ENCODE assay signal across 13 cellular contexts in genomic region chr1:28811369-28811765, GRCh38. TPM values are rescaled to one million over a fixed set of nuclear protein-coding genes. Genes with fewer than 3 reads are reported as not detected.
DNase-seq lines count a peak whose midpoint lies in the region; ATAC-seq and TF ChIP-seq lines count a peak whose summit lies in the region.
"Had no signal": no experiment of that assay in that cellular context is flagged by ENCODE, and none has a peak within 500 bp of the region (broad histone marks: within the 10 kb centered on the region; RNA-seq: fewer than 3 reads in every experiment).

No MANE protein-coding gene starts in this region.

- no peak overlapping the region for H3K9ac ChIP-seq in H9 (ENCODE audit: extremely low read depth, insufficient read length, low read length)
- no peak overlapping the region for H3K9ac ChIP-seq in mesenchymal stem cell (ENCODE audit: low read length)
- H3K9ac ChIP-seq in smooth muscle cell (ENCODE audit: low read depth) = no peak overlapping the region

- no peak overlapping the region for H2BK12ac ChIP-seq in H9 (ENCODE audit: insufficient read length, low read depth, low read length)
- H2BK12ac ChIP-seq in mesenchymal stem cell (ENCODE audit: low read length in 2 of 2) = no peak overlapping the region

- H4K20me1 ChIP-seq in H9 (ENCODE audit: control insufficient read depth, insufficient read depth, insufficient read length) = no peaks in the 10 kb centered on the region
- peaks cover 11% of the 10 kb centered on the region for H4K20me1 ChIP-seq in smooth muscle cell (ENCODE audit: low read depth)

- H3K27me3 Mint-ChIP-seq in H9 (ENCODE audit: low read depth) = peaks cover 52% of the 10 kb centered on the region
- peaks cover 50% of the 10 kb centered on the region for H3K27me3 Mint-ChIP-seq in activated CD8-positive, alpha-beta T cell treated with anti-CD3 and anti-CD28 coated beads for 36 hours

- H2BK5ac ChIP-seq in H9 (ENCODE audit: insufficient read length, low read length) = no peak overlapping the region
- H2BK5ac ChIP-seq in mesenchymal stem cell (ENCODE audit: low read depth, low read length, poor library complexity, severe bottlenecking) = no peak overlapping the region

- no peak overlapping the region for H2BK15ac ChIP-seq in H9 (ENCODE audit: low read depth, low read length)
- no peak overlapping the region for H2BK15ac ChIP-seq in mesenchymal stem cell (ENCODE audit: low read depth, poor library complexity, severe bottlenecking)

- H3K4me1 Mint-ChIP-seq in H9 = peaks cover 13 to 29% of the 10 kb centered on the region in 2 experiments
- H3K4me1 Mint-ChIP-seq in activated CD8-positive, alpha-beta T cell treated with anti-CD3 and anti-CD28 coated beads for 36 hours (ENCODE audit: low read depth) = peaks cover 2% of the 10 kb centered on the region

- no peak overlapping the region for H2AK5ac ChIP-seq in H9 (ENCODE audit: insufficient read length, low read length)
- no peak overlapping the region for H2AK5ac ChIP-seq in mesenchymal stem cell (ENCODE audit: low read length, severe bottlenecking)

- H3T11ph ChIP-seq in H9 (ENCODE audit: low read length) = no peak overlapping the region

- H3K79me2 ChIP-seq in H9 (ENCODE audit: insufficient read depth, low read length) (no peaks in the 10 kb centered on the region), smooth muscle cell (ENCODE audit: low read depth) (no peaks in the 10 kb centered on the region)

- TF ChIP-seq CTCF in H9 (conservative IDR thresholded peaks at IDR 0.05) (no peak), dorsolateral prefrontal cortex (IDR thresholded peaks at IDR 0.05 in 54 of 56, conservative IDR thresholded peaks at IDR 0.05 in 2 of 56; ENCODE audit: low read depth in 1 of 56, partially characterized antibody in 56 of 56) (no peak), smooth muscle cell (IDR thresholded peaks at IDR 0.05; ENCODE audit: borderline replicate concordance, insufficient read depth, poor library complexity, severe bottlenecking) (no peak)
- TF ChIP-seq CTCF in activated CD8-positive, alpha-beta T cell treated with anti-CD3 and anti-CD28 coated beads for 36 hours (IDR thresholded peaks at IDR 0.05) = no peak

- H3K4me3 Mint-ChIP-seq in H9 = peak overlapping the region; percentile 52 to 76
- H3K4me3 Mint-ChIP-seq in activated CD8-positive, alpha-beta T cell treated with anti-CD3 and anti-CD28 coated beads for 36 hours = no peak overlapping the region

- no peak overlapping the region for H3K23ac ChIP-seq in H9 (ENCODE audit: insufficient read length, low read depth, low read length)
- H3K23ac ChIP-seq in mesenchymal stem cell (ENCODE audit: low read length in 2 of 2) = no peak overlapping the region

- H3K79me1 ChIP-seq in H9 (ENCODE audit: insufficient read depth, low read depth, low read length, poor library complexity, severe bottlenecking) (no peaks in the 10 kb centered on the region), mesenchymal stem cell (replicated peaks; ENCODE audit: low read length, poor library complexity, severe bottlenecking) (no peaks in the 10 kb centered on the region)

- H4K91ac ChIP-seq in H9 (ENCODE audit: insufficient read length, low read depth, low read length) = no peak overlapping the region
- H4K91ac ChIP-seq in mesenchymal stem cell (ENCODE audit: low read length) = peak overlapping the region; percentile 5

- H3K18ac ChIP-seq in H9 (ENCODE audit: insufficient read length, low read depth, low read length) (no peak overlapping the region), mesenchymal stem cell (ENCODE audit: low read depth in 1 of 2, low read length in 2 of 2) (no peak overlapping the region)

- H3F3A ChIP-seq in smooth muscle cell (ENCODE audit: low read depth) = peaks cover 17% of the 10 kb centered on the region

- H3K4me1 ChIP-seq in H9 (ENCODE audit: insufficient read depth, low read length) = no peaks in the 10 kb centered on the region
- H3K4me1 ChIP-seq in mesenchymal stem cell (ENCODE audit: control insufficient read depth, insufficient read depth, low read depth, low read length) = peaks cover 9% of the 10 kb centered on the region
- H3K4me1 ChIP-seq in smooth muscle cell (ENCODE audit: low read depth) = peaks cover 16% of the 10 kb centered on the region
- H3K4me1 ChIP-seq: A549, HAP-1 had no signal

- CTCF ChIA-PET in activated CD8-positive, alpha-beta T cell treated with anti-CD3 and anti-CD28 coated beads for 36 hours (lab: Charles Lee) = interaction anchor here (2.8 kb wide), 1 partner anchor 66 kb away, joined by 11 read pairs; no protein-coding TSS in a partner anchor

- no peak overlapping the region for H4K8ac ChIP-seq in H9 (replicated peaks; ENCODE audit: insufficient read length, low read depth, low read length)
- H4K8ac ChIP-seq in mesenchymal stem cell (ENCODE audit: low read length) = no peak overlapping the region

- POLR2A ChIA-PET in activated CD8-positive, alpha-beta T cell treated with anti-CD3 and anti-CD28 coated beads for 36 hours (lab: Charles Lee) = no interaction called here

- H3K4me2 ChIP-seq in H9 (ENCODE audit: insufficient read depth, insufficient read length, low read length) = peak overlapping the region; percentile 29
- no peak overlapping the region for H3K4me2 ChIP-seq in mesenchymal stem cell (ENCODE audit: low read length, poor library complexity, severe bottlenecking)
- H3K4me2 ChIP-seq in smooth muscle cell = peak overlapping the region; percentile 72

- no peak overlapping the region for H2BK20ac ChIP-seq in H9 (ENCODE audit: low read depth, low read length, poor library complexity, severe bottlenecking)

- ATAC-seq in activated CD8-positive, alpha-beta T cell treated with anti-CD3 and anti-CD28 coated beads for 36 hours = no peak
- no peak for ATAC-seq in HG03521 (IDR thresholded peaks at IDR 0.05; ENCODE audit: unreplicated experiment)

- H3K27ac Mint-ChIP-seq in H9 = no peak overlapping the region
- no peak overlapping the region for H3K27ac Mint-ChIP-seq in activated CD8-positive, alpha-beta T cell treated with anti-CD3 and anti-CD28 coated beads for 36 hours
- H3K27ac Mint-ChIP-seq: IgD-negative memory B cell had no signal

- no peak overlapping the region for H2BK120ac ChIP-seq in H9 (ENCODE audit: low read depth, low read length, poor library complexity, severe bottlenecking)
- H2BK120ac ChIP-seq in mesenchymal stem cell (ENCODE audit: low read depth, low read length) = no peak overlapping the region

- no peaks in the 10 kb centered on the region for H3K23me2 ChIP-seq in H9 (ENCODE audit: insufficient read length, low read depth, low read length, poor library complexity, severe bottlenecking)

- H3K4me3 ChIP-seq in dorsolateral prefrontal cortex = peak overlapping the region in 33 of 59 donors; percentile 9 to 66 (median 40)
- H3K4me3 ChIP-seq in mesenchymal stem cell (ENCODE audit: insufficient read depth in 1 of 2, low read depth in 1 of 2, low read length in 2 of 2) = no peak overlapping the region
- H3K4me3 ChIP-seq in smooth muscle cell = no peak overlapping the region
- H3K4me3 ChIP-seq: HAP-1 had no signal

- H3K14ac ChIP-seq in H9 (ENCODE audit: insufficient read depth, low read length) = no peak overlapping the region
- no peak overlapping the region for H3K14ac ChIP-seq in mesenchymal stem cell (ENCODE audit: low read length in 2 of 2)

- H4K5ac ChIP-seq in H9 (ENCODE audit: insufficient read length, low read depth, low read length) = no peak overlapping the region

- intact Hi-C loops in dorsolateral prefrontal cortex (cut with DNase I) = no loop called here
- intact Hi-C loops in activated CD8-positive, alpha-beta T cell treated with anti-CD3 and anti-CD28 coated beads for 36 hours (cut with micrococcal nuclease) = no loop called here

- peaks cover 2 to 10% of the 10 kb centered on the region in 2 experiments; a peak in 3 of 5 replicates for H3K9me3 Mint-ChIP-seq in H9
- H3K9me3 Mint-ChIP-seq in activated CD8-positive, alpha-beta T cell treated with anti-CD3 and anti-CD28 coated beads for 36 hours = no peaks in the 10 kb centered on the region
- H3K9me3 Mint-ChIP-seq: IgD-negative memory B cell had no signal

- DNase-seq in H9 (no peak), dorsolateral prefrontal cortex (no peak), mesenchymal stem cell (no peak), smooth muscle cell (lab: John Stamatoyannopoulos, UW; ENCODE audit: unreplicated experiment) (no peak), Ammon's horn (ENCODE audit: low spot score) (no peak)
- no peak for DNase-seq in activated CD8-positive, alpha-beta T cell treated with anti-CD3 and anti-CD28 coated beads for 36 hours
- DNase-seq: NCI-H187, SIG-M5 had no signal

- no CpG with 5 or more reads among the region's 9 CpGs for WGBS in H9 (ENCODE audit: extremely low coverage, insufficient read length, low lambda C conversion rate)
- 79% methylated on average over 7 of the region's 9 CpGs for WGBS in mesenchymal stem cell
- 83% methylated on average over 9 of the region's 9 CpGs for WGBS in smooth muscle cell (ENCODE audit: low lambda C conversion rate)

- H3K27me3 ChIP-seq in H9 (ENCODE audit: insufficient read depth, low read length) = peaks cover 25% of the 10 kb centered on the region
- peaks cover 0 to 70% (median 30%) of the 10 kb centered on the region in 45 donors for H3K27me3 ChIP-seq in dorsolateral prefrontal cortex
- H3K27me3 ChIP-seq in mesenchymal stem cell (ENCODE audit: control insufficient read depth in 1 of 2, insufficient read depth in 1 of 2, low read length in 2 of 2) = peaks cover 64 to 75% of the 10 kb centered on the region in 2 experiments
- peaks cover 22% of the 10 kb centered on the region for H3K27me3 ChIP-seq in smooth muscle cell (ENCODE audit: low read depth)

- H3K9me3 ChIP-seq in H9 (ENCODE audit: control insufficient read depth, low read depth, low read length) (no peaks in the 10 kb centered on the region), mesenchymal stem cell (ENCODE audit: control insufficient read depth, low read length) (no peaks in the 10 kb centered on the region), smooth muscle cell (replicated peaks; ENCODE audit: low read depth) (no peaks in the 10 kb centered on the region)
- H3K9me3 ChIP-seq: A549, HAP-1 had no signal

- H3K56ac ChIP-seq in H9 (ENCODE audit: insufficient read length, low read depth, low read length) = no peak overlapping the region

- H2AFZ ChIP-seq in H9 (ENCODE audit: low read length) (no peak overlapping the region), mesenchymal stem cell (ENCODE audit: low read depth, low read length) (no peak overlapping the region), smooth muscle cell (ENCODE audit: low read depth) (no peak overlapping the region)

- H3K27ac ChIP-seq in H9 (ENCODE audit: insufficient read length, low read depth, low read length) (no peak overlapping the region), dorsolateral prefrontal cortex (peak overlapping the region in 3 of 59 donors; percentile 29 to 84 (median 51)), mesenchymal stem cell (ENCODE audit: low read length, poor library complexity, severe bottlenecking) (no peak overlapping the region), smooth muscle cell (ENCODE audit: low read depth) (no peak overlapping the region)
- H3K27ac ChIP-seq: A549, C4-2B had no signal

- H3K36me3 ChIP-seq in mesenchymal stem cell (ENCODE audit: control insufficient read depth in 1 of 2, insufficient read depth in 2 of 2, low read depth in 1 of 2, low read length in 2 of 2) (peaks cover 0 to 6% of the 10 kb centered on the region in 2 experiments), smooth muscle cell (ENCODE audit: low read depth) (no peaks in the 10 kb centered on the region)
- H3K36me3 ChIP-seq: HAP-1 had no signal

- H3K36me3 Mint-ChIP-seq in H9 (ENCODE audit: insufficient read depth in 1 of 3, low read depth in 3 of 3) = peaks cover 0 to 8% (median 5%) of the 10 kb centered on the region in 3 experiments; a peak in 3 of 7 replicates
- H3K36me3 Mint-ChIP-seq in activated CD8-positive, alpha-beta T cell treated with anti-CD3 and anti-CD28 coated beads for 36 hours (ENCODE audit: low read depth) = no peaks in the 10 kb centered on the region
- H3K36me3 Mint-ChIP-seq: IgD-negative memory B cell had no signal

- no peak overlapping the region for H3K4ac ChIP-seq in H9 (ENCODE audit: low read depth, low read length)
- no peak overlapping the region for H3K4ac ChIP-seq in mesenchymal stem cell (ENCODE audit: low read depth in 1 of 2, low read length in 2 of 2)

RNA-seq across cellular contexts. Expression of gene OPRD1, which starts 0.6 kb away (rescaled TPM):
- total RNA-seq in H9 (2021) = 1.8 and 2.5 TPM in 2 replicates
- total RNA-seq in dorsolateral prefrontal cortex = 10 to 100 TPM in 113 of 120 experiments, 1 to 10 TPM in 7; 4.5 to 30.2 (median 17.0) TPM
- polyA plus RNA-seq in mesenchymal stem cell (2013, experiment 1 of 2) = not detected
- polyA plus RNA-seq in mesenchymal stem cell (2013, experiment 2 of 2) = not detected
- total RNA-seq in smooth muscle cell = 0.90 and 0.94 TPM in 2 replicates
- polyA plus RNA-seq in smooth muscle cell = 0.48 and 1.5 TPM in 2 replicates
- under 1 TPM in 1 of 2 experiments, not detected in 1; 0.02 TPM for total RNA-seq in activated CD8-positive, alpha-beta T cell treated with anti-CD3 and anti-CD28 coated beads for 36 hours
- polyA plus RNA-seq: A549 had no signal

Comparison
In these comparisons a context has a peak if more than half of its experiments do, and no peak if none do; other contexts are left out.
1. H3K4me3 ChIP-seq: peak in dorsolateral prefrontal cortex (33 of 59); none in mesenchymal stem cell (0 of 2) and smooth muscle cell (single experiment).